Comparison of ENCODE assay signal across 1 cellular context in the genomic region with DNA sequence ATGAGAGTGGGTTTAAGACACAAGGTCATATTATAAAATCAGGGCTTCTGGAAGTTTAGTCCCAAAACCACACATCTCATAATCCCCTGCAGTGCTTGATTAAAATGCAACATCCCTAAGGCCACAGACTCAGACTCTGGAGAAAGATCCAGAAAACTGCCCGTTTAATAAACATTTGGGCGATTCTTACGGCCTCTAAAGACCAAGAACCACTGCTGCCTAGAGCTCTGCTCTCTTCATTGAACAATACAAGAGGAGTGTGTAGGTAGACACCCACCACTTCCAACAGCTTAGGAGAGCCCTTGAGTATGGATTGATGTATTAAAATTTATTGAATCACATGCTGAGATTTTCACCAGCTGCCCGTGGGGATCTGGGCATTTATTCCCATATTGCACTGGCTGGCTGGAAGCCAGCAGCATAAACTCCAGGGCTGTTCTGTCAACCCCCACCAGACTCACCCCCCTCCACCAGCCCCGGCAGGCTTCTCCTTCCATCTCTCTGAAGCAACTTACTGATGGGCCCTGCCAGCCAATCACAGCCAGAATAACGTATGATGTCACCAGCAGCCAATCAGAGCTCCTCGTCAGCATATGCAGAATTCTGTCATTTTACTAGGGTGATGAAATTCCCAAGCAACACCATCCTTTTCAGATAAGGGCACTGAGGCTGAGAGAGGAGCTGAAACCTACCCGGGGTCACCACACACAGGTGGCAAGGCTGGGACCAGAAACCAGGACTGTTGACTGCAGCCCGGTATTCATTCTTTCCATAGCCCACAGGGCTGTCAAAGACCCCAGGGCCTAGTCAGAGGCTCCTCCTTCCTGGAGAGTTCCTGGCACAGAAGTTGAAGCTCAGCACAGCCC.
TF ChIP-seq lines count a peak whose summit lies in the region.

No MANE protein-coding gene starts in this region.

TF ChIP-seq in K562, 482 proteins besides CTCF, POLR2A, EP300 and RAD21 (continued from another document and continues in another):
- TF ChIP-seq, protein P1, sequence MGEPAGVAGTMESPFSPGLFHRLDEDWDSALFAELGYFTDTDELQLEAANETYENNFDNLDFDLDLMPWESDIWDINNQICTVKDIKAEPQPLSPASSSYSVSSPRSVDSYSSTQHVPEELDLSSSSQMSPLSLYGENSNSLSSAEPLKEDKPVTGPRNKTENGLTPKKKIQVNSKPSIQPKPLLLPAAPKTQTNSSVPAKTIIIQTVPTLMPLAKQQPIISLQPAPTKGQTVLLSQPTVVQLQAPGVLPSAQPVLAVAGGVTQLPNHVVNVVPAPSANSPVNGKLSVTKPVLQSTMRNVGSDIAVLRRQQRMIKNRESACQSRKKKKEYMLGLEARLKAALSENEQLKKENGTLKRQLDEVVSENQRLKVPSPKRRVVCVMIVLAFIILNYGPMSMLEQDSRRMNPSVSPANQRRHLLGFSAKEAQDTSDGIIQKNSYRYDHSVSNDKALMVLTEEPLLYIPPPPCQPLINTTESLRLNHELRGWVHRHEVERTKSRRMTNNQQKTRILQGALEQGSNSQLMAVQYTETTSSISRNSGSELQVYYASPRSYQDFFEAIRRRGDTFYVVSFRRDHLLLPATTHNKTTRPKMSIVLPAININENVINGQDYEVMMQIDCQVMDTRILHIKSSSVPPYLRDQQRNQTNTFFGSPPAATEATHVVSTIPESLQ (CRISPR knock-in tag; IDR thresholded peaks at IDR 0.05): 0 out of 2 replicates have a peak, but pooled peaks have one; percentile 16
- TF ChIP-seq NFYB (IDR thresholded peaks at IDR 0.05; ENCODE audit: extremely low read depth, insufficient read length) (peak; percentile 88), TCFL5 (CRISPR knock-in tag; conservative IDR thresholded peaks at IDR 0.05) (0 out of 2 replicates have a peak, but pooled peaks have one; percentile 38), JUN (IDR thresholded peaks at IDR 0.05; ENCODE audit: borderline replicate concordance, low read depth, low read length) (peak; percentile 87), JUN (CRISPR knock-in tag; IDR thresholded peaks at IDR 0.05; ENCODE audit: borderline replicate concordance) (no peak), NFXL1 (CRISPR knock-in tag; IDR thresholded peaks at IDR 0.05) (peak; percentile 62; the same call in 1 of the 2 replicates), CHD4 (IDR thresholded peaks at IDR 0.05; ENCODE audit: insufficient read depth, insufficient replicate concordance, low read depth, low read length, poor library complexity, severe bottlenecking) (no peak), BRD4 (IDR thresholded peaks at IDR 0.05) (no peak), RBBP5 (IDR thresholded peaks at IDR 0.05; ENCODE audit: borderline replicate concordance, insufficient read depth, low read length, poor library complexity, severe bottlenecking) (no peak), MEF2D (tag; conservative IDR thresholded peaks at IDR 0.05; ENCODE audit: low read depth) (0 out of 2 replicates have a peak, but pooled peaks have one; percentile 36), NCOA1 (IDR thresholded peaks at IDR 0.05; ENCODE audit: low read depth) (no peak), HSF4 (CRISPR knock-in tag; IDR thresholded peaks at IDR 0.05; ENCODE audit: borderline replicate concordance) (peak; percentile 50), CXXC5 (CRISPR knock-in tag; IDR thresholded peaks at IDR 0.05) (peak; percentile 85), ZNF140 (CRISPR knock-in tag; IDR thresholded peaks at IDR 0.05) (no peak), KLF13 (tag; IDR thresholded peaks at IDR 0.05; ENCODE audit: borderline replicate concordance, low read depth) (peak; percentile 77), NRF1 (conservative IDR thresholded peaks at IDR 0.05 in 1 of 2, IDR thresholded peaks at IDR 0.05 in 1 of 2) (peak; percentile 24 to 37; a peak in 1 of 4 replicates), BHLHE40 (IDR thresholded peaks at IDR 0.05; ENCODE audit: low read length) (0 out of 2 replicates have a peak, but pooled peaks have one; percentile 5), NEUROD1 (IDR thresholded peaks at IDR 0.05; ENCODE audit: borderline replicate concordance, low read depth, low read length, partially characterized antibody) (peak; percentile 57), KDM5B (IDR thresholded peaks at IDR 0.05; ENCODE audit: insufficient replicate concordance, low read depth, low read length) (no peak), ZNF212 (CRISPR knock-in tag; IDR thresholded peaks at IDR 0.05) (no peak), TEAD1 (CRISPR knock-in tag; IDR thresholded peaks at IDR 0.05) (peak in 1 of 2 experiments; percentile 82; a peak in 3 of 4 replicates), POLR2G (IDR thresholded peaks at IDR 0.05; ENCODE audit: low read depth, low read length) (peak; percentile 35; the same call in 1 of the 2 replicates), ZBTB11 (CRISPR knock-in tag; IDR thresholded peaks at IDR 0.05) (0 out of 6 replicates have a peak, but pooled peaks of 1 of the 3 experiments have one; percentile 39), TAL1 (IDR thresholded peaks at IDR 0.05) (peak; percentile 2; the same call in 1 of the 2 replicates), SMAD4 (CRISPR knock-in tag; conservative IDR thresholded peaks at IDR 0.05) (peak; percentile 84), CAMTA2 (CRISPR knock-in tag; conservative IDR thresholded peaks at IDR 0.05) (no peak), MYC (IDR thresholded peaks at IDR 0.05; ENCODE audit: low read depth, low read length) (peak; percentile 80; the same call in 1 of the 2 replicates), MYC (CRISPR knock-in tag; IDR thresholded peaks at IDR 0.05; ENCODE audit: borderline replicate concordance, low read depth) (no peak), FOSL1 (tag; conservative IDR thresholded peaks at IDR 0.05) (peak; percentile 71), ATF7 (IDR thresholded peaks at IDR 0.05) (peak; percentile 99), JUND (IDR thresholded peaks at IDR 0.05; ENCODE audit: borderline replicate concordance, low read depth, low read length) (peak; percentile 95), JUND (tag; IDR thresholded peaks at IDR 0.05; ENCODE audit: borderline replicate concordance, low read depth, low read length) (peak; percentile 91), PBX2 (CRISPR knock-in tag; IDR thresholded peaks at IDR 0.05; ENCODE audit: low read depth) (no peak), PBX2 (tag; conservative IDR thresholded peaks at IDR 0.05; ENCODE audit: low read depth) (peak; percentile 57), BACH1 (tag; IDR thresholded peaks at IDR 0.05) (peak; percentile 69; the same call in 1 of the 2 replicates), TAF7 (tag; IDR thresholded peaks at IDR 0.05) (peak; percentile 51), ETV6 (IDR thresholded peaks at IDR 0.05; ENCODE audit: borderline replicate concordance in 1 of 2, low read depth in 2 of 2, low read length in 1 of 2) (no peak), ETV6 (CRISPR knock-in tag; IDR thresholded peaks at IDR 0.05; ENCODE audit: borderline replicate concordance) (no peak), ZNF583 (CRISPR knock-in tag; IDR thresholded peaks at IDR 0.05) (peak; percentile 85), ERF (CRISPR knock-in tag; IDR thresholded peaks at IDR 0.05) (no peak), TFAP4 (CRISPR knock-in tag; IDR thresholded peaks at IDR 0.05; ENCODE audit: borderline replicate concordance) (peak; percentile 76), ZFX (CRISPR knock-in tag; IDR thresholded peaks at IDR 0.05) (peak; percentile 70; the same call in 1 of the 2 replicates), ZNF586 (CRISPR knock-in tag; conservative IDR thresholded peaks at IDR 0.05) (peak; percentile 94), TCF3 (CRISPR knock-in tag; IDR thresholded peaks at IDR 0.05) (peak; percentile 6; the same call in 1 of the 2 replicates), ATF4 (CRISPR knock-in tag; IDR thresholded peaks at IDR 0.05) (peak; percentile 99), SREBF1 (IDR thresholded peaks at IDR 0.05; ENCODE audit: borderline replicate concordance, low read depth, low read length) (no peak), ZNF133 (CRISPR knock-in tag; IDR thresholded peaks at IDR 0.05) (no peak), TAF1 (IDR thresholded peaks at IDR 0.05; ENCODE audit: control insufficient read depth, extremely low read depth, insufficient read depth, low read length, severe bottlenecking) (no peak), FOXK1 (CRISPR knock-in tag; IDR thresholded peaks at IDR 0.05; ENCODE audit: borderline replicate concordance) (no peak), BRD9 (IDR thresholded peaks at IDR 0.05; ENCODE audit: low read depth, partially characterized antibody) (peak; percentile 96), RNF2 (IDR thresholded peaks at IDR 0.05) (peak; percentile 61; the same call in 1 of the 2 replicates), ZC3H8 (IDR thresholded peaks at IDR 0.05) (no peak), NFATC3 (IDR thresholded peaks at IDR 0.05) (no peak), XRCC4 (IDR thresholded peaks at IDR 0.05; ENCODE audit: extremely low read depth, insufficient read depth, insufficient read length) (no peak), CSDE1 (IDR thresholded peaks at IDR 0.05) (no peak), IRF9 (tag; IDR thresholded peaks at IDR 0.05) (peak; percentile 92)
- TF ChIP-seq, protein P2, sequence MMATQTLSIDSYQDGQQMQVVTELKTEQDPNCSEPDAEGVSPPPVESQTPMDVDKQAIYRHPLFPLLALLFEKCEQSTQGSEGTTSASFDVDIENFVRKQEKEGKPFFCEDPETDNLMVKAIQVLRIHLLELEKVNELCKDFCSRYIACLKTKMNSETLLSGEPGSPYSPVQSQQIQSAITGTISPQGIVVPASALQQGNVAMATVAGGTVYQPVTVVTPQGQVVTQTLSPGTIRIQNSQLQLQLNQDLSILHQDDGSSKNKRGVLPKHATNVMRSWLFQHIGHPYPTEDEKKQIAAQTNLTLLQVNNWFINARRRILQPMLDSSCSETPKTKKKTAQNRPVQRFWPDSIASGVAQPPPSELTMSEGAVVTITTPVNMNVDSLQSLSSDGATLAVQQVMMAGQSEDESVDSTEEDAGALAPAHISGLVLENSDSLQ (IDR thresholded peaks at IDR 0.05): peak; percentile 94
- TF ChIP-seq, protein P3, sequence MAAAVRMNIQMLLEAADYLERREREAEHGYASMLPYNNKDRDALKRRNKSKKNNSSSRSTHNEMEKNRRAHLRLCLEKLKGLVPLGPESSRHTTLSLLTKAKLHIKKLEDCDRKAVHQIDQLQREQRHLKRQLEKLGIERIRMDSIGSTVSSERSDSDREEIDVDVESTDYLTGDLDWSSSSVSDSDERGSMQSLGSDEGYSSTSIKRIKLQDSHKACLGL (CRISPR knock-in tag; IDR thresholded peaks at IDR 0.05; ENCODE audit: borderline replicate concordance, poor library complexity, severe bottlenecking): no peak
